In the genomic region with DNA sequence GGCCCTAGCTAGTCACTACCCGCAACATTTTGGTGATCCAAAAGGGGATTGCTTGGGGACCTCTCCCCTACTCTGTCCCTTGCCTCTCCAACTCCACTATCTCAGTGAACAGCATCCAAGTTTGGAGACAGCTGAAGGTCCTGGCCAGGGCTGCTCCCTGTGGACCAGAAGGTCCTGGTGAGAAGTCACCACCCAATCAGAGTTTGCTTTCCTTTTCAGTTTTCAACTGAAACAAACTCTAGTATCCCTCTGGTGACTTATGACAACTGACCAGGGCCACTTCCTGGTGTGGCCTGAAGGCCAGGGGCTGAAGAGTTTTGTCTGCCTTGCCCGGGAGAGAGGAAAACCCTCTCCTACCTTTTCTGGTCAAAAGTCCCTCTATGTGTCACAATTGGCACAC, we compare ENCODE assay signal across 27 cellular contexts. TPM values are rescaled to one million over a fixed set of nuclear protein-coding genes. Genes with fewer than 3 reads are reported as not detected.
DNase-seq lines count a peak whose midpoint lies in the region; ATAC-seq and TF ChIP-seq lines count a peak whose summit lies in the region.
"Had no signal": no experiment of that assay in that cellular context is flagged by ENCODE, and none has a peak within 500 bp of the region (broad histone marks: within the 10 kb centered on the region; RNA-seq: fewer than 3 reads in every experiment).

No MANE protein-coding gene starts in this region.

- peak; percentile 71 for DNase-seq in activated CD4-positive, alpha-beta T cell treated with anti-CD3 and anti-CD28 coated beads, Interleukin-2, amount 10 ng/mL, durations not matched to agents 24 days and 14 days
- DNase-seq in activated CD4-positive, alpha-beta T cell treated with anti-CD3 and anti-CD28 coated beads for 48 hours, result no peak
- no peak for DNase-seq in CD8-positive, alpha-beta T cell
- DNase-seq in mucosa of descending colon (no peak), ureter (ENCODE audit: low spot score) (no peak), dedifferentiated amniotic fluid mesenchymal stem cell (ENCODE audit: extremely low spot score) (no peak), upper lobe of left lung (no peak)
- DNase-seq: activated B cell treated with CpG ODN at 0.5 μM for 24 hours; activated CD8-positive, alpha-beta memory T cell treated with anti-CD3 and anti-CD28 coated beads, Interleukin-2, amount 50 U/mL, for 4 hours; BE2C; erythroblast; GF-D8; hypothalamus; naive B cell; NCI-H146; NCI-H2171 treated with DMSO at 0.1 percent for 48 hours; SIG-M5; sigmoid colon; stimulated activated naive CD4-positive, alpha-beta T cell treated with Interleukin-2 at 50 U/mL for 16 hours had no signal

- TF ChIP-seq POLR2A in upper lobe of left lung (IDR thresholded peaks at IDR 0.05), result no peak

- ATAC-seq in CD8-positive, alpha-beta T cell, result no peak
- peak; percentile 4 for ATAC-seq in activated T-helper 17 cell treated with anti-CD3 and anti-CD28 coated beads, Interleukin-2, amount 50 U/mL, for 72 hours (replicated peaks)
- peak; percentile 20 for ATAC-seq in mucosa of descending colon
- no peak for ATAC-seq in upper lobe of left lung (ENCODE audit: low FRiP score in 2 of 2)
- ATAC-seq: HCT116 had no signal

- H3K4me1 Mint-ChIP-seq in activated CD4-positive, alpha-beta T cell treated with anti-CD3 and anti-CD28 coated beads, Interleukin-2, amount 10 ng/mL, durations not matched to agents 24 days and 14 days, result peaks cover 75% of the 10 kb centered on the region
- H3K4me1 Mint-ChIP-seq in CD8-positive, alpha-beta T cell (ENCODE audit: low read depth), result peaks cover 88% of the 10 kb centered on the region
- peaks cover 33% of the 10 kb centered on the region for H3K4me1 Mint-ChIP-seq in activated T-helper 17 cell treated with anti-CD3 and anti-CD28 coated beads, Interleukin-2, amount 50 U/mL, for 72 hours

- H3K4me3 ChIP-seq in CD8-positive, alpha-beta T cell (ENCODE audit: low read depth, low read length), result no peak overlapping the region
- no peak overlapping the region for H3K4me3 ChIP-seq in mucosa of descending colon
- H3K4me3 ChIP-seq in upper lobe of left lung, result no peak overlapping the region
- H3K4me3 ChIP-seq: breast epithelium, sigmoid colon had no signal

- no peak overlapping the region for H3K27ac ChIP-seq in CD8-positive, alpha-beta T cell (ENCODE audit: low read depth, low read length)
- peak overlapping the region in 2 of 4 donors; percentile 43 to 58 for H3K27ac ChIP-seq in upper lobe of left lung
- H3K27ac ChIP-seq: breast epithelium, parathyroid adenoma, sigmoid colon had no signal

- H3K36me3 Mint-ChIP-seq in activated CD4-positive, alpha-beta T cell treated with anti-CD3 and anti-CD28 coated beads, Interleukin-2, amount 10 ng/mL, durations not matched to agents 24 days and 14 days (ENCODE audit: low read depth), result peaks cover 58% of the 10 kb centered on the region
- peaks cover 26% of the 10 kb centered on the region for H3K36me3 Mint-ChIP-seq in CD8-positive, alpha-beta T cell
- no peaks in the 10 kb centered on the region for H3K36me3 Mint-ChIP-seq in activated T-helper 17 cell treated with anti-CD3 and anti-CD28 coated beads, Interleukin-2, amount 50 U/mL, for 72 hours (ENCODE audit: low read depth)
- H3K36me3 Mint-ChIP-seq: naive B cell had no signal

- CTCF ChIA-PET in CD8-positive, alpha-beta T cell (lab: Charles Lee), result interaction anchor here (2.3 to 4.6 kb wide), 3 partner anchors 18 to 76 kb away, joined by 9 to 29 read pairs (median 14); no protein-coding TSS in a partner anchor

- no peaks in the 10 kb centered on the region for H3K9me3 ChIP-seq in CD8-positive, alpha-beta T cell (ENCODE audit: low read length)
- H3K9me3 ChIP-seq in mucosa of descending colon, result no peaks in the 10 kb centered on the region
- H3K9me3 ChIP-seq in upper lobe of left lung, result no peaks in the 10 kb centered on the region
- H3K9me3 ChIP-seq: BE2C, breast epithelium, sigmoid colon had no signal

- no peak for TF ChIP-seq EP300 in upper lobe of left lung (IDR thresholded peaks at IDR 0.05)

- intact Hi-C loops in activated CD4-positive, alpha-beta T cell treated with anti-CD3 and anti-CD28 coated beads, Interleukin-2, amount 10 ng/mL, durations not matched to agents 24 days and 14 days (cut with micrococcal nuclease), result loop anchor here (5.0 kb wide), 1 partner anchor 217 kb away; no protein-coding TSS in a partner anchor
- intact Hi-C loops in CD8-positive, alpha-beta T cell (cut with DNase I, micrococcal nuclease), result loop anchor here in 1 of 2 experiments (5.0 kb wide), 1 partner anchor 133 kb away; no protein-coding TSS in a partner anchor
- intact Hi-C loops in mucosa of descending colon (cut with DNase I, micrococcal nuclease), result no loop called here

- peak overlapping the region; percentile 88 for H3K4me3 Mint-ChIP-seq in activated CD4-positive, alpha-beta T cell treated with anti-CD3 and anti-CD28 coated beads, Interleukin-2, amount 10 ng/mL, durations not matched to agents 24 days and 14 days
- peak overlapping the region; percentile 83 for H3K4me3 Mint-ChIP-seq in CD8-positive, alpha-beta T cell
- H3K4me3 Mint-ChIP-seq in activated T-helper 17 cell treated with anti-CD3 and anti-CD28 coated beads, Interleukin-2, amount 50 U/mL, for 72 hours, result no peak overlapping the region
- H3K4me3 Mint-ChIP-seq: activated B cell treated with CpG ODN at 0.5 μM for 24 hours, IgD-negative memory B cell, naive B cell had no signal

- peaks cover 86% of the 10 kb centered on the region for H3K4me1 ChIP-seq in CD8-positive, alpha-beta T cell (ENCODE audit: insufficient read depth, low read length)
- H3K4me1 ChIP-seq in mucosa of descending colon (ENCODE audit: low read depth) (peaks cover 5% of the 10 kb centered on the region), upper lobe of left lung (peaks cover 0 to 34% (median 14%) of the 10 kb centered on the region in 4 donors)
- H3K4me1 ChIP-seq: BE2C, breast epithelium, parathyroid adenoma, sigmoid colon had no signal

- H3K27me3 ChIP-seq in CD8-positive, alpha-beta T cell (ENCODE audit: insufficient read depth, low read length), result no peaks in the 10 kb centered on the region
- H3K27me3 ChIP-seq in upper lobe of left lung, result no peaks in the 10 kb centered on the region
- H3K27me3 ChIP-seq: breast epithelium had no signal

- 27 to 29% methylated on average over 2 of the region's 2 CpGs for WGBS in upper lobe of left lung, 2 donors

- H3K36me3 ChIP-seq in CD8-positive, alpha-beta T cell (ENCODE audit: insufficient read depth, low read length), result no peaks in the 10 kb centered on the region
- H3K36me3 ChIP-seq in mucosa of descending colon (ENCODE audit: low read depth) (no peaks in the 10 kb centered on the region), upper lobe of left lung (no peaks in the 10 kb centered on the region)
- H3K36me3 ChIP-seq: BE2C, breast epithelium, sigmoid colon had no signal

- POLR2A ChIA-PET in CD8-positive, alpha-beta T cell (lab: Charles Lee), result interaction anchor here (1.2 to 1.4 kb wide), 2 partner anchors 17 to 21 kb away, joined by 3 to 5 read pairs; no protein-coding TSS in a partner anchor

- H3K9me3 Mint-ChIP-seq in activated CD4-positive, alpha-beta T cell treated with anti-CD3 and anti-CD28 coated beads, Interleukin-2, amount 10 ng/mL, durations not matched to agents 24 days and 14 days, result peaks cover 4% of the 10 kb centered on the region
- no peaks in the 10 kb centered on the region for H3K9me3 Mint-ChIP-seq in CD8-positive, alpha-beta T cell
- H3K9me3 Mint-ChIP-seq in activated T-helper 17 cell treated with anti-CD3 and anti-CD28 coated beads, Interleukin-2, amount 50 U/mL, for 72 hours, result no peaks in the 10 kb centered on the region
- H3K9me3 Mint-ChIP-seq: activated B cell treated with CpG ODN at 0.5 μM for 24 hours, IgD-negative memory B cell, naive B cell had no signal

- TF ChIP-seq CTCF in CD8-positive, alpha-beta T cell (IDR thresholded peaks at IDR 0.05), result no peak
- TF ChIP-seq CTCF in mucosa of descending colon (IDR thresholded peaks at IDR 0.05) (no peak), upper lobe of left lung (IDR thresholded peaks at IDR 0.05) (no peak)

- H3K27ac Mint-ChIP-seq in activated CD4-positive, alpha-beta T cell treated with anti-CD3 and anti-CD28 coated beads, Interleukin-2, amount 10 ng/mL, durations not matched to agents 24 days and 14 days, result peak overlapping the region; percentile 100
- H3K27ac Mint-ChIP-seq in CD8-positive, alpha-beta T cell, result peak overlapping the region; percentile 95
- H3K27ac Mint-ChIP-seq in activated T-helper 17 cell treated with anti-CD3 and anti-CD28 coated beads, Interleukin-2, amount 50 U/mL, for 72 hours, result no peak overlapping the region
- H3K27ac Mint-ChIP-seq: activated B cell treated with CpG ODN at 0.5 μM for 24 hours, IgD-negative memory B cell, naive B cell had no signal

- H3K27me3 Mint-ChIP-seq in activated CD4-positive, alpha-beta T cell treated with anti-CD3 and anti-CD28 coated beads, Interleukin-2, amount 10 ng/mL, durations not matched to agents 24 days and 14 days, result no peaks in the 10 kb centered on the region
- no peaks in the 10 kb centered on the region for H3K27me3 Mint-ChIP-seq in CD8-positive, alpha-beta T cell (ENCODE audit: low read depth)
- no peaks in the 10 kb centered on the region for H3K27me3 Mint-ChIP-seq in activated T-helper 17 cell treated with anti-CD3 and anti-CD28 coated beads, Interleukin-2, amount 50 U/mL, for 72 hours

RNA-seq across cellular contexts. Expression of gene JAML, which starts 5.1 kb away (rescaled TPM):
- total RNA-seq in activated CD4-positive, alpha-beta T cell treated with anti-CD3 and anti-CD28 coated beads, Interleukin-2, amount 10 ng/mL, durations not matched to agents 24 days and 14 days, result 303 and 318 TPM in 2 replicates
- 10 to 100 TPM; 38.4 to 40.4 TPM for total RNA-seq in CD8-positive, alpha-beta T cell
- 100 to 1,000 TPM in 1 of 2 donors, 10 to 100 TPM in 1; 74.0 to 276 TPM for total RNA-seq in activated T-helper 17 cell treated with anti-CD3 and anti-CD28 coated beads, Interleukin-2, amount 50 U/mL, for 72 hours
- total RNA-seq in mucosa of descending colon (10 to 100 TPM in 1 of 3 donors, 1 to 10 TPM in 2; 7.5 to 15.0 (median 7.7) TPM), ureter (13.9 TPM), upper lobe of left lung (100 to 1,000 TPM in 2 of 6 donors, 10 to 100 TPM in 4; 33.0 to 105 (median 49.5) TPM)
- total RNA-seq: MCF 10A had no signal

RNA-seq across cellular contexts. Expression of gene MPZL3, which starts 32.5 kb away (rescaled TPM):
- 64.6 and 65.4 TPM in 2 replicates for total RNA-seq in activated CD4-positive, alpha-beta T cell treated with anti-CD3 and anti-CD28 coated beads, Interleukin-2, amount 10 ng/mL, durations not matched to agents 24 days and 14 days
- total RNA-seq in CD8-positive, alpha-beta T cell, result 10 to 100 TPM; 15.3 to 16.8 TPM
- 100 to 1,000 TPM in 1 of 2 donors, 10 to 100 TPM in 1; 31.5 to 111 TPM for total RNA-seq in activated T-helper 17 cell treated with anti-CD3 and anti-CD28 coated beads, Interleukin-2, amount 50 U/mL, for 72 hours
- total RNA-seq in mucosa of descending colon (10 to 100 TPM in 1 of 3 donors, 1 to 10 TPM in 2; 4.9 to 19.6 (median 9.0) TPM), ureter (7.9 TPM), upper lobe of left lung (10 to 100 TPM in 4 of 6 donors, 1 to 10 TPM in 2; 2.3 to 27.7 (median 10.4) TPM)

RNA-seq across cellular contexts. Expression of gene SCN2B, which starts 43.3 kb away (rescaled TPM):
- 0.02 and 0.05 TPM in 2 replicates for total RNA-seq in activated CD4-positive, alpha-beta T cell treated with anti-CD3 and anti-CD28 coated beads, Interleukin-2, amount 10 ng/mL, durations not matched to agents 24 days and 14 days
- not detected for total RNA-seq in CD8-positive, alpha-beta T cell
- under 1 TPM in 1 of 2 donors, not detected in 1; 0.11 TPM for total RNA-seq in activated T-helper 17 cell treated with anti-CD3 and anti-CD28 coated beads, Interleukin-2, amount 50 U/mL, for 72 hours
- total RNA-seq in mucosa of descending colon (1 to 10 TPM in 1 of 3 donors, under 1 TPM in 2; 0.23 to 3.7 (median 0.34) TPM), ureter (0.18 TPM), upper lobe of left lung (1 to 10 TPM in 1 of 6 donors, under 1 TPM in 3, not detected in 2; 0.22 to 2.4 (median 0.32) TPM)
- total RNA-seq: activated B cell treated with CpG ODN at 0.5 μM for 24 hours; dermis microvascular lymphatic vessel endothelial cell; MCF 10A; T-helper 2 cell treated with Interferon-gamma antibody and Interleukin-4, amounts not matched to agents 100 ng/mL and 5 ng/mL, for 36 hours had no signal

RNA-seq across cellular contexts. Expression of gene MPZL2, which starts 44.4 kb away (rescaled TPM):
- 18.5 and 19.3 TPM in 2 replicates for total RNA-seq in activated CD4-positive, alpha-beta T cell treated with anti-CD3 and anti-CD28 coated beads, Interleukin-2, amount 10 ng/mL, durations not matched to agents 24 days and 14 days
- total RNA-seq in CD8-positive, alpha-beta T cell, result 1 to 10 TPM; 1.2 to 1.4 TPM
- total RNA-seq in activated T-helper 17 cell treated with anti-CD3 and anti-CD28 coated beads, Interleukin-2, amount 50 U/mL, for 72 hours, result 10 to 100 TPM in 1 of 2 donors, 1 to 10 TPM in 1; 2.8 to 21.7 TPM
- total RNA-seq in mucosa of descending colon (10 to 100 TPM; 34.4 to 83.1 (median 72.4) TPM), ureter (226 TPM), upper lobe of left lung (100 to 1,000 TPM in 3 of 6 donors, 10 to 100 TPM in 3; 51.6 to 146 (median 110) TPM)
- total RNA-seq: activated B cell treated with CpG ODN at 0.5 μM for 24 hours had no signal

Comparison
In these comparisons a context has a peak if more than half of its experiments do, and no peak if none do; other contexts are left out.
1. ATAC-seq: peak in activated T-helper 17 cell treated with anti-CD3 and anti-CD28 coated beads, Interleukin-2, amount 50 U/mL, for 72 hours (single experiment) and mucosa of descending colon (single experiment); none in CD8-positive, alpha-beta T cell (single experiment) and upper lobe of left lung (0 of 2).